Comparison of ENCODE assay signal across 5 cellular contexts in genomic region chr20:60748086-60748485, GRCh38.
"Had no signal": no experiment of that assay in that cellular context is flagged by ENCODE, and none has a peak within 500 bp of the region (broad histone marks: within the 10 kb centered on the region; RNA-seq: fewer than 3 reads in every experiment).

No MANE protein-coding gene starts in this region.

- H3K27me3 Mint-ChIP-seq: IgD-negative memory B cell had no signal

- H3K27ac Mint-ChIP-seq: IgD-negative memory B cell had no signal

- H3K4me1 Mint-ChIP-seq: IgD-negative memory B cell had no signal

- DNase-seq: IMR-90, KBM-7 had no signal

- ATAC-seq: HepG2, K562 had no signal
